In the genomic region with DNA sequence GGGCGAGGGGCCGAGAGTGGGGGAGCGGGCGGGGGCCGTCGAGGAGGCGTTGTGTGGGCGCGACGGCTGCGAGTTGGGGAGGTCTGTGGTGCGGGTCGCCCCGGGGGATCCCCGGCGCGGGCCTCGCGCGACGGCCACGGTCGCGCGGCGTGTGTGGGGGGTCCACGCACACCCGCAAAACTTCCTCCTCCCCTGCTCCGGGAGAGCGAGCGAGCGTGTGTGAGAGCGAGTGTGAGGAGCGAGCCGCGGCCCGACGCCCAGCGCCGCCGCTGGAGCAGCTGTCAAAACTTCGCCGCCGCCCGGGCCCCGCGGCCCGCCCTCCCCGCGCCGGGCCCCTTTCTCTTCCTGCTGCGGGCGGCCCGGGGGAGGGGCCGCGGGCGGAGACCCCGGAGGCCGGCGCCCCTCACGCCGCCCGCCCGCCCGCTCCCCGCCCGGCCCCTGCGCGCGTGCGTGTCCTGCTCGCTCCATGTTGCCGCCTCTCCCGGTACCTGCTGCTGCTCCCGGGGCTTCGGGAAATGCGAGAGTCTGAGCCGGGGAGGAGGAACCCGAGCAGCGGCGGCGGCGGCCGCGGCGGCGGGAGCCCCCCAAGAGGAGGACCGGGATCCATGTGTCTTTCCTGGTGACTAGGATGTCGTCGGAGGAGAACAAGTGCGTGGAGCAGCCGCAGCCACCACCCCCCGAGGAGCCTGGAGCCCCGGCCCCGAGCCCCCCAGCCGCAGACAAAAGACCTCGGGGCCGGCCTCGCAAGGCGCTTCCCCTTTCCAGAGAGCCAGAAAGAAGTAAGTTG, we compare ENCODE assay signal across 10 cellular contexts. TPM values are rescaled to one million over a fixed set of nuclear protein-coding genes. Genes with fewer than 3 reads are reported as not detected.
DNase-seq lines count a peak whose midpoint lies in the region; ATAC-seq and TF ChIP-seq lines count a peak whose summit lies in the region.
"Had no signal": no experiment of that assay in that cellular context is flagged by ENCODE, and none has a peak within 500 bp of the region (broad histone marks: within the 10 kb centered on the region; RNA-seq: fewer than 3 reads in every experiment).

No MANE protein-coding gene starts in this region.

- peak overlapping the region in 1 of 10 donors; percentile 57 for H3K27ac Mint-ChIP-seq in naive thymus-derived CD8-positive, alpha-beta T cell

- peaks cover 7 to 20% (median 15%) of the 10 kb centered on the region in 4 donors for H3K4me1 Mint-ChIP-seq in naive thymus-derived CD8-positive, alpha-beta T cell

- DNase-seq in Jurkat, Clone E6-1 (ENCODE audit: low read depth, low spot score) = no peak
- peak in 4 of 10 donors; percentile 7 to 40 (median 24) for DNase-seq in naive thymus-derived CD8-positive, alpha-beta T cell
- no peak for DNase-seq in epidermal melanocyte (ENCODE audit: insufficient read length, low spot score)
- no peak for DNase-seq in SK-N-SH
- DNase-seq in mesenteric fat pad (ENCODE audit: low spot score) = no peak
- DNase-seq: DMS153, NCI-H446 had no signal

- peak overlapping the region in 9 of 10 donors; percentile 42 to 80 (median 57) for H3K4me3 Mint-ChIP-seq in naive thymus-derived CD8-positive, alpha-beta T cell

- H3K9me2 ChIP-seq in SK-N-SH = no peaks in the 10 kb centered on the region

- H3K79me2 ChIP-seq in SK-N-SH (ENCODE audit: insufficient read depth) = no peaks in the 10 kb centered on the region

- TF ChIP-seq RAD21 in SK-N-SH (IDR thresholded peaks at IDR 0.05; ENCODE audit: low read length) = no peak

- TF ChIP-seq CTCF in 22Rv1 (IDR thresholded peaks at IDR 0.05) (no peak), SK-N-SH (IDR thresholded peaks at IDR 0.05) (no peak)

- CTCF ChIA-PET in SK-N-SH (lab: Yijun Ruan, JAX) = no interaction called here

- no peak for TF ChIP-seq EP300 in SK-N-SH (IDR thresholded peaks at IDR 0.05; ENCODE audit: borderline replicate concordance in 1 of 2, low read depth in 1 of 2, low read length in 1 of 2)

- peaks cover 14 to 45% (median 36%) of the 10 kb centered on the region in 5 donors for H3K27me3 Mint-ChIP-seq in naive thymus-derived CD8-positive, alpha-beta T cell

- H3F3A ChIP-seq in SK-N-SH (replicated peaks; ENCODE audit: insufficient read depth) = no peaks in the 10 kb centered on the region

- peak; percentile 50 to 64 for ATAC-seq in naive thymus-derived CD8-positive, alpha-beta T cell
- no peak for ATAC-seq in GM21367 (IDR thresholded peaks at IDR 0.05; ENCODE audit: unreplicated experiment)

- WGBS in SK-N-SH (ENCODE audit: low lambda C conversion rate) = no CpG with 5 or more reads among the region's 100 CpGs

- H3K9me3 ChIP-seq in duodenal mucosa (ENCODE audit: control insufficient read depth in 1 of 2, low read length in 2 of 2) = no peaks in the 10 kb centered on the region
- no peaks in the 10 kb centered on the region for H3K9me3 ChIP-seq in SK-N-SH

- H3K4me1 ChIP-seq in duodenal mucosa (ENCODE audit: control insufficient read depth in 1 of 2, insufficient read depth in 2 of 2, low read length in 2 of 2) (no peaks in the 10 kb centered on the region), SK-N-SH (ENCODE audit: control insufficient read depth in 1 of 2, insufficient read depth in 2 of 2, low read depth in 1 of 2, low read length in 1 of 2) (no peaks in the 10 kb centered on the region)

- no peak overlapping the region for H3K4me2 ChIP-seq in SK-N-SH

- H3K4me3 ChIP-seq in Jurkat, Clone E6-1 (ENCODE audit: low read length) = peak overlapping the region; percentile 60
- H3K4me3 ChIP-seq in duodenal mucosa (ENCODE audit: low read depth in 1 of 2, low read length in 2 of 2) (no peak overlapping the region), SK-N-SH (ENCODE audit: low read depth in 2 of 2, low read length in 1 of 2) (no peak overlapping the region)

- H4K20me1 ChIP-seq in SK-N-SH (ENCODE audit: insufficient read depth) = no peaks in the 10 kb centered on the region

- H3K36me3 Mint-ChIP-seq in naive thymus-derived CD8-positive, alpha-beta T cell = no peaks in the 10 kb centered on the region

- H3K27me3 ChIP-seq in duodenal mucosa (ENCODE audit: control insufficient read depth in 1 of 2, insufficient read depth in 2 of 2, low read length in 2 of 2) (no peaks in the 10 kb centered on the region), SK-N-SH (ENCODE audit: insufficient read depth) (peaks cover 15% of the 10 kb centered on the region)

- H2AFZ ChIP-seq in SK-N-SH (ENCODE audit: low read depth) = no peak overlapping the region

- POLR2A ChIA-PET in naive thymus-derived CD8-positive, alpha-beta T cell (lab: Charles Lee) = no interaction called here
- POLR2A ChIA-PET in SK-N-SH (lab: Yijun Ruan, JAX) = no interaction called here

- H3K36me3 ChIP-seq in duodenal mucosa (ENCODE audit: control insufficient read depth in 1 of 2, insufficient read depth in 2 of 2, low read length in 2 of 2) (no peaks in the 10 kb centered on the region), SK-N-SH (replicated peaks in 1 of 2; ENCODE audit: control insufficient read depth in 1 of 2, insufficient read depth in 2 of 2, low read length in 1 of 2) (no peaks in the 10 kb centered on the region)

- peaks cover 0 to 5% (median 0%) of the 10 kb centered on the region in 9 donors for H3K9me3 Mint-ChIP-seq in naive thymus-derived CD8-positive, alpha-beta T cell

- H3K27ac ChIP-seq in 22Rv1 (peak overlapping the region; percentile 75), duodenal mucosa (ENCODE audit: low read depth, low read length) (peak overlapping the region; percentile 32), SK-N-SH (ENCODE audit: low read depth in 2 of 2, low read length in 1 of 2) (no peak overlapping the region)

- H3K9ac ChIP-seq in duodenal mucosa (ENCODE audit: low read depth in 1 of 2, low read length in 2 of 2) = no peak overlapping the region
- no peak overlapping the region for H3K9ac ChIP-seq in SK-N-SH

TF ChIP-seq in SK-N-SH, 30 proteins besides CTCF, POLR2A, EP300 and RAD21:
- TF ChIP-seq, protein P1, sequence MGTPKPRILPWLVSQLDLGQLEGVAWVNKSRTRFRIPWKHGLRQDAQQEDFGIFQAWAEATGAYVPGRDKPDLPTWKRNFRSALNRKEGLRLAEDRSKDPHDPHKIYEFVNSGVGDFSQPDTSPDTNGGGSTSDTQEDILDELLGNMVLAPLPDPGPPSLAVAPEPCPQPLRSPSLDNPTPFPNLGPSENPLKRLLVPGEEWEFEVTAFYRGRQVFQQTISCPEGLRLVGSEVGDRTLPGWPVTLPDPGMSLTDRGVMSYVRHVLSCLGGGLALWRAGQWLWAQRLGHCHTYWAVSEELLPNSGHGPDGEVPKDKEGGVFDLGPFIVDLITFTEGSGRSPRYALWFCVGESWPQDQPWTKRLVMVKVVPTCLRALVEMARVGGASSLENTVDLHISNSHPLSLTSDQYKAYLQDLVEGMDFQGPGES (IDR thresholded peaks at IDR 0.05; ENCODE audit: low read depth, low read length) = no peak
- TF ChIP-seq ELF1 (IDR thresholded peaks at IDR 0.05) = no peak
- TF ChIP-seq SMC3 (IDR thresholded peaks at IDR 0.05; ENCODE audit: low read depth, low read length) = no peak
- no peak for TF ChIP-seq RXRA (IDR thresholded peaks at IDR 0.05; ENCODE audit: borderline replicate concordance, low read depth)

RNA-seq across cellular contexts. Expression of a gene that starts 9.0 kb away (rescaled TPM):
- polyA plus RNA-seq in Jurkat, Clone E6-1 (2012; ENCODE audit: insufficient read depth, insufficient read length) = not detected
- not detected for total RNA-seq in naive thymus-derived CD8-positive, alpha-beta T cell
- polyA plus RNA-seq in naive thymus-derived CD8-positive, alpha-beta T cell = not detected
- not detected in 2 replicates for polyA plus RNA-seq in SK-N-SH (2012; rRNA removed)
- polyA plus RNA-seq in SK-N-SH (2012; cell fraction: cytosol; rRNA removed) = not detected in 2 replicates
- not detected in 2 replicates for polyA plus RNA-seq in SK-N-SH (2012; cell fraction: nucleus; rRNA removed)
- not detected for total RNA-seq in mesenteric fat pad

Comparison
In these comparisons a context has a peak if more than half of its experiments do, and no peak if none do; other contexts are left out.
1. H3K27ac ChIP-seq: peak in 22Rv1 (single experiment) and duodenal mucosa (single experiment); none in SK-N-SH (0 of 2).